ENCODE assay signal across 8 cellular contexts in the genomic region with DNA sequence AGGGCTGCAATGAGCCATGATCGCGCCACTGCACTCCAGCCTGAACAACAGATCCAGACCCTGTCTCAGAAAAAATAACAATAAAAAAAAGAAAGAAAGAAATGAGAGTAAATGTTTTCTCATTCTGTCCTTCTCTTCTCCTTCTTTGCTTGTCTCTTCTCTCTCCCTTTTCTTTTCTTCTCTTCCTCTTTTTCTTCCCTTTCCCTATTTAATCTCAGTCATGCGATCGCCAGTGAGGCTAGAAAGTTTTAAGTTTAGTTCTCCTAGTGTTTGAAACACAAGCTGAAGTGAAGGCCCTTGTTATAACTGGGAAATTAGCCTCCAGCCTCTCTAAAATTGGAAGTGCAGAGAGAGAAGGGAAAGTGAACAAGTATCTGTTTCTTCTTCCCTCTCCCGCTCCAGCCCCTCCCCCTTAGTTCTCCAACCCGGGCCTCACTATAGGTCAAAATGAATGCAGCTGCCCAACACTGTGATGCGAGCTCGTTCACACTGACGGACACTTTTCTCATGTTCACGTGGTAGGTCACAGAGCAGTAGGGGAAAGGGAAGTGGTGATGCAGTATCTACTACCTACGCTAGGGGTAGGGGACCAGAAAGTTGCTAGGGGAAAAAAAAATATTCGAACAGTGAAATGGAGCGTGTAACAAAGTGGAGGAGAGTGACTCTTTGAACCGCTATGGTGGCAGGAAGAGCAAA. TPM values are rescaled to one million over a fixed set of nuclear protein-coding genes. Genes with fewer than 3 reads are reported as not detected.
A peak's percentile ranks its signal among the peaks of the same experiment; 100 is the strongest.
DNase-seq lines count a peak whose midpoint lies in the region; ATAC-seq and TF ChIP-seq lines count a peak whose summit lies in the region.

No MANE protein-coding gene starts in this region.

- H3K4me3 ChIP-seq in heart right ventricle = peak overlapping the region in 1 of 10 donors; percentile 17

- H3K27me3 ChIP-seq in heart right ventricle = no peaks in the 10 kb centered on the region

- H3K9me3 ChIP-seq in heart right ventricle = no peaks in the 10 kb centered on the region

- WGBS in heart right ventricle, 2 donors = 60 to 67% methylated on average over 14 of the region's 14 CpGs

- peaks cover 0 to 26% (median 17%) of the 10 kb centered on the region in 9 donors for H3K4me1 ChIP-seq in heart right ventricle

- H3K36me3 ChIP-seq in heart right ventricle = no peaks in the 10 kb centered on the region

- DNase-seq in NCI-H2227 (lab: John Stamatoyannopoulos, UW; ENCODE audit: unreplicated experiment) (peak; percentile 76), activated T-cell treated with anti-CD3 and anti-CD28 coated beads for 48 hours (ENCODE audit: low read depth) (peak; percentile 32), heart right ventricle (no peak), T1000 (lab: John Stamatoyannopoulos, UW) (no peak), DMS153 treated with DMSO at 0.1 percent for 48 hours (lab: John Stamatoyannopoulos, UW; ENCODE audit: unreplicated experiment) (no peak)
- peak; percentile 59 for DNase-seq in stimulated activated CD4-positive, alpha-beta T cell treated with anti-CD3 and anti-CD28 coated beads, Interleukin-15, amount 100 ng/mL, for 24 hours

- ATAC-seq in GM18511 (IDR thresholded peaks at IDR 0.05; ENCODE audit: unreplicated experiment) (peak; percentile 98), HG02610 (IDR thresholded peaks at IDR 0.05; ENCODE audit: unreplicated experiment) (peak; percentile 97), heart right ventricle (peak in 7 of 8 donors; percentile 47 to 75 (median 61))

- intact Hi-C loops in heart right ventricle (cut with DNase I) = no loop called here

- peak in 1 of 9 donors; percentile 43 for TF ChIP-seq CTCF in heart right ventricle (IDR thresholded peaks at IDR 0.05)

- peak overlapping the region in 1 of 10 donors; percentile 37 for H3K27ac ChIP-seq in heart right ventricle

RNA-seq across cellular contexts. Expression of a gene that starts 23.4 kb away (rescaled TPM):
- total RNA-seq in heart right ventricle = 10 to 100 TPM; 17.2 to 73.1 (median 38.9) TPM
- 10 to 100 TPM; 11.8 to 15.1 TPM for polyA plus RNA-seq in heart right ventricle

Comparison
In these comparisons a context has a peak if more than half of its experiments do, and no peak if none do; other contexts are left out.
1. DNase-seq: peak in NCI-H2227 (single experiment), activated T-cell treated with anti-CD3 and anti-CD28 coated beads for 48 hours (single experiment) and stimulated activated CD4-positive, alpha-beta T cell treated with anti-CD3 and anti-CD28 coated beads, Interleukin-15, amount 100 ng/mL, for 24 hours (single experiment); none in heart right ventricle (0 of 2), T1000 (single experiment) and DMS153 treated with DMSO at 0.1 percent for 48 hours (single experiment).
2. Peak in every context shown above with its lines, with median percentiles within 50 percentile points of each other: ATAC-seq.